Comparison of ENCODE assay signal across 12 cellular contexts in genomic region chr18:35024965-35025364, GRCh38. TPM values are rescaled to one million over a fixed set of nuclear protein-coding genes. Genes with fewer than 3 reads are reported as not detected.
DNase-seq lines count a peak whose midpoint lies in the region; ATAC-seq and TF ChIP-seq lines count a peak whose summit lies in the region.
"Had no signal": no experiment of that assay in that cellular context is flagged by ENCODE, and none has a peak within 500 bp of the region (broad histone marks: within the 10 kb centered on the region; RNA-seq: fewer than 3 reads in every experiment).

No MANE protein-coding gene starts in this region.

- H3K4me1 Mint-ChIP-seq in stimulated activated naive CD8-positive, alpha-beta T cell treated with anti-CD3 and anti-CD28 coated beads, Interleukin-15, amount 100 ng/mL, for 72 hours: peaks cover 39% of the 10 kb centered on the region

- H3K27ac ChIP-seq in adrenal gland (peak overlapping the region in 4 of 5 donors; percentile 29 to 60 (median 50)), prostate gland (no peak overlapping the region), WERI-Rb-1 (no peak overlapping the region)

- DNase-seq in AG20443 (ENCODE audit: low spot score): peak; percentile 72
- DNase-seq in adrenal gland: peak; percentile 78 to 95 (median 87)
- peak; percentile 77 for DNase-seq in left cardiac atrium
- DNase-seq in prostate gland (ENCODE audit: low spot score): peak; percentile 34
- no peak for DNase-seq in stimulated activated naive CD8-positive, alpha-beta T cell treated with anti-CD3 and anti-CD28 coated beads, Interleukin-15, amount 100 ng/mL, for 72 hours
- DNase-seq in WERI-Rb-1: no peak
- DNase-seq: CD8-positive, alpha-beta memory T cell; islet precursor cell; spleen; stimulated activated naive CD4-positive, alpha-beta T cell had no signal

- H3K27me3 ChIP-seq in adrenal gland: no peaks in the 10 kb centered on the region
- no peaks in the 10 kb centered on the region for H3K27me3 ChIP-seq in prostate gland (replicated peaks; ENCODE audit: insufficient read depth)
- no peaks in the 10 kb centered on the region for H3K27me3 ChIP-seq in WERI-Rb-1 (ENCODE audit: insufficient read depth, low read depth, severe bottlenecking)
- H3K27me3 ChIP-seq: spleen had no signal

- H3K27ac Mint-ChIP-seq in stimulated activated naive CD8-positive, alpha-beta T cell treated with anti-CD3 and anti-CD28 coated beads, Interleukin-15, amount 100 ng/mL, for 72 hours: no peak overlapping the region

- H3K4me3 ChIP-seq in adrenal gland: no peak overlapping the region
- H3K4me3 ChIP-seq in prostate gland: no peak overlapping the region
- no peak overlapping the region for H3K4me3 ChIP-seq in WERI-Rb-1 (ENCODE audit: low read depth, low read length)
- H3K4me3 ChIP-seq: spleen had no signal

- TF ChIP-seq POLR2A in adrenal gland (IDR thresholded peaks at IDR 0.05): no peak
- TF ChIP-seq POLR2A in prostate gland (IDR thresholded peaks at IDR 0.05): no peak

- H3K9me3 ChIP-seq in adrenal gland (replicated peaks in 1 of 3) (no peaks in the 10 kb centered on the region), prostate gland (no peaks in the 10 kb centered on the region), WERI-Rb-1 (ENCODE audit: severe bottlenecking) (no peaks in the 10 kb centered on the region)
- H3K9me3 ChIP-seq: spleen had no signal

- no peak overlapping the region for H3K4me3 Mint-ChIP-seq in stimulated activated naive CD8-positive, alpha-beta T cell treated with anti-CD3 and anti-CD28 coated beads, Interleukin-15, amount 100 ng/mL, for 72 hours
- H3K4me3 Mint-ChIP-seq: CD8-positive, alpha-beta memory T cell had no signal

- TF ChIP-seq CTCF in adrenal gland (IDR thresholded peaks at IDR 0.05): no peak
- TF ChIP-seq CTCF in prostate gland (IDR thresholded peaks at IDR 0.05): no peak
- TF ChIP-seq CTCF in WERI-Rb-1 (IDR thresholded peaks at IDR 0.05; ENCODE audit: low read depth, low read length): no peak

- 5 to 27% (median 24%) methylated on average over 1 of the region's 1 CpG for WGBS in adrenal gland, 4 donors
- 25% methylated on average over 1 of the region's 1 CpG for WGBS in prostate gland

- no peaks in the 10 kb centered on the region for H3K27me3 Mint-ChIP-seq in stimulated activated naive CD8-positive, alpha-beta T cell treated with anti-CD3 and anti-CD28 coated beads, Interleukin-15, amount 100 ng/mL, for 72 hours

- H3K4me1 ChIP-seq in adrenal gland (replicated peaks in 1 of 2) (peaks cover 25 to 51% of the 10 kb centered on the region in 2 donors), prostate gland (replicated peaks) (no peaks in the 10 kb centered on the region)

- ATAC-seq in left cardiac atrium (peak; percentile 82 to 91), HG03378 (IDR thresholded peaks at IDR 0.05; ENCODE audit: unreplicated experiment) (no peak), HG02623 (IDR thresholded peaks at IDR 0.05; ENCODE audit: unreplicated experiment) (no peak)
- no peak for ATAC-seq in stimulated activated naive CD8-positive, alpha-beta T cell treated with anti-CD3 and anti-CD28 coated beads, Interleukin-15, amount 100 ng/mL, for 72 hours

- H3K9me3 Mint-ChIP-seq in stimulated activated naive CD8-positive, alpha-beta T cell treated with anti-CD3 and anti-CD28 coated beads, Interleukin-15, amount 100 ng/mL, for 72 hours: no peaks in the 10 kb centered on the region
- H3K9me3 Mint-ChIP-seq: CD8-positive, alpha-beta memory T cell had no signal

- H3K36me3 ChIP-seq in adrenal gland (replicated peaks in 1 of 2) (no peaks in the 10 kb centered on the region), prostate gland (no peaks in the 10 kb centered on the region), WERI-Rb-1 (no peaks in the 10 kb centered on the region)
- H3K36me3 ChIP-seq: spleen had no signal

- intact Hi-C loops in adrenal gland (cut with DNase I): no loop called here
- intact Hi-C loops in left cardiac atrium (cut with DNase I): loop anchor here (5.0 kb wide), 1 partner anchor 117 kb away; no protein-coding TSS in a partner anchor
- intact Hi-C loops in prostate gland (cut with DNase I): loop anchor here (5.0 kb wide), 1 partner anchor 327 kb away; no protein-coding TSS in a partner anchor

RNA-seq across cellular contexts. Expression of gene MAPRE2, which starts 16.2 kb away (rescaled TPM):
- 100 to 1,000 TPM in 3 of 8 donors, 10 to 100 TPM in 5; 42.7 to 144 (median 89.1) TPM for total RNA-seq in adrenal gland
- 10 to 100 TPM; 30.2 to 89.3 (median 39.4) TPM for polyA plus RNA-seq in adrenal gland
- total RNA-seq in left cardiac atrium: 10 to 100 TPM; 67.1 to 83.4 TPM
- total RNA-seq in prostate gland: 10 to 100 TPM; 16.1 to 17.2 TPM

Comparison
In these comparisons a context has a peak if more than half of its experiments do, and no peak if none do; other contexts are left out.
1. DNase-seq: peak in AG20443 (single experiment), adrenal gland (7 of 7), left cardiac atrium (single experiment) and prostate gland (single experiment); none in stimulated activated naive CD8-positive, alpha-beta T cell treated with anti-CD3 and anti-CD28 coated beads, Interleukin-15, amount 100 ng/mL, for 72 hours (0 of 2) and WERI-Rb-1 (single experiment).
2. H3K27ac ChIP-seq: peak in adrenal gland (4 of 5); none in prostate gland (0 of 2) and WERI-Rb-1 (single experiment).
3. ATAC-seq: peak in left cardiac atrium (2 of 2); none in HG03378 (single experiment), HG02623 (single experiment) and stimulated activated naive CD8-positive, alpha-beta T cell treated with anti-CD3 and anti-CD28 coated beads, Interleukin-15, amount 100 ng/mL, for 72 hours (single experiment).
4. intact Hi-C loops: an anchor here in left cardiac atrium (5.0 kb wide) and prostate gland (5.0 kb wide); none called in adrenal gland.